14 cellular contexts compared by ENCODE assay signal in genomic region chr4:87502580-87503238, GRCh38. TPM values are rescaled to one million over a fixed set of nuclear protein-coding genes. Genes with fewer than 3 reads are reported as not detected.
A peak's percentile ranks its signal among the peaks of the same experiment; 100 is the strongest.
DNase-seq lines count a peak whose midpoint lies in the region; ATAC-seq and TF ChIP-seq lines count a peak whose summit lies in the region.
"Had no signal": no experiment of that assay in that cellular context is flagged by ENCODE, and none has a peak within 500 bp of the region (broad histone marks: within the 10 kb centered on the region; RNA-seq: fewer than 3 reads in every experiment).

No MANE protein-coding gene starts in this region.

- no TSS peak for BruUV-seq in A673 (replicated peaks; lab: Mats Ljungman, UMichigan)

- TF ChIP-seq EP300 in Ishikawa (IDR thresholded peaks at IDR 0.05; ENCODE audit: borderline replicate concordance), result no peak

- no peak for TF ChIP-seq POLR2A in lower leg skin (IDR thresholded peaks at IDR 0.05)

- H3K4me1 ChIP-seq in A673 (ENCODE audit: insufficient read depth, low read length, poor library complexity, severe bottlenecking) (peaks cover 26% of the 10 kb centered on the region), lung (ENCODE audit: control insufficient read depth in 2 of 2, insufficient read depth in 2 of 2, low read length in 2 of 2) (peaks cover 2 to 4% of the 10 kb centered on the region in 2 donors)
- H3K4me1 ChIP-seq: BLaER1 treated with 17β-estradiol and CSF1 and Interleukin-3, amounts not matched to agents 10 nM and 100 nM had no signal

- POLR2A ChIA-PET in A673 (lab: Charles Lee; ENCODE audit: low non-redundant PET), result no interaction called here

- H3K9me3 ChIP-seq in A673 (ENCODE audit: low read depth, low read length, poor library complexity, severe bottlenecking) (no peaks in the 10 kb centered on the region), lung (ENCODE audit: control insufficient read depth in 2 of 2, insufficient read depth in 1 of 2, low read length in 1 of 2) (no peaks in the 10 kb centered on the region)
- H3K9me3 ChIP-seq: BLaER1 treated with 17β-estradiol and CSF1 and Interleukin-3, amounts not matched to agents 10 nM and 100 nM; HAP-1 had no signal

- intact Hi-C loops in A673 (cut with micrococcal nuclease; ENCODE audit: unreplicated experiment) (no loop called here), lower leg skin (cut with DNase I; ENCODE audit: low total_unique reads) (no loop called here)

- no peak for TF ChIP-seq RAD21 in Ishikawa (IDR thresholded peaks at IDR 0.05; ENCODE audit: low read depth)

- no peaks in the 10 kb centered on the region for H3K36me3 ChIP-seq in A673 (ENCODE audit: insufficient read depth, low read length, poor library complexity, severe bottlenecking)
- peaks cover 0 to 6% of the 10 kb centered on the region in 2 donors for H3K36me3 ChIP-seq in lung (ENCODE audit: control insufficient read depth in 2 of 2, insufficient read depth in 2 of 2, low read length in 2 of 2)
- H3K36me3 ChIP-seq: BLaER1 treated with 17β-estradiol and CSF1 and Interleukin-3, amounts not matched to agents 10 nM and 100 nM; HAP-1 had no signal

- H3K27ac ChIP-seq in A673 (ENCODE audit: low read depth, low read length, poor library complexity, severe bottlenecking) (no peak overlapping the region), lung (ENCODE audit: low read depth in 1 of 2, low read length in 1 of 2) (peak overlapping the region; percentile 14 to 27)
- H3K27ac ChIP-seq: BLaER1 treated with 17β-estradiol and CSF1 and Interleukin-3, amounts not matched to agents 10 nM and 100 nM had no signal

- DNase-seq in A673 (ENCODE audit: low spot score), result peak; percentile 69
- DNase-seq in cerebellum (ENCODE audit: low spot score), result peak; percentile 11
- no peak for DNase-seq in lung (ENCODE audit: low spot score)
- no peak for DNase-seq in GM10266 (ENCODE audit: extremely low spot score)
- no peak for DNase-seq in lower leg skin (ENCODE audit: low spot score in 2 of 2)
- DNase-seq in HuH-7.5 (ENCODE audit: low spot score), result no peak
- DNase-seq: activated CD4-positive, CD25-positive, alpha-beta regulatory T cell; naive thymus-derived CD4-positive, alpha-beta T cell had no signal

- TF ChIP-seq CTCF in A673 (conservative IDR thresholded peaks at IDR 0.05; ENCODE audit: low read depth, low read length) (no peak), lung (IDR thresholded peaks at IDR 0.05; ENCODE audit: control extremely low read depth, extremely low read depth) (no peak), GM10266 (IDR thresholded peaks at IDR 0.05; ENCODE audit: control insufficient read depth, insufficient read depth, low read depth, missing control alignments) (no peak), lower leg skin (IDR thresholded peaks at IDR 0.05) (no peak)

- ATAC-seq in lung (ENCODE audit: insufficient read depth, low FRiP score), result no peak
- no peak for ATAC-seq in HG02759 (IDR thresholded peaks at IDR 0.05; ENCODE audit: unreplicated experiment)
- ATAC-seq: naive thymus-derived CD4-positive, alpha-beta T cell had no signal

- CTCF ChIA-PET in A673 (lab: Charles Lee), result interaction anchor here (0.6 kb wide), 1 partner anchor 335 kb away, joined by 3 read pairs; no protein-coding TSS in a partner anchor

- H3K4me3 ChIP-seq in A673 (ENCODE audit: low read depth, low read length, poor library complexity, severe bottlenecking) (no peak overlapping the region), lung (no peak overlapping the region), lower leg skin (ENCODE audit: low read depth, poor library complexity, severe bottlenecking) (no peak overlapping the region)
- H3K4me3 ChIP-seq: BLaER1 treated with 17β-estradiol and CSF1 and Interleukin-3, amounts not matched to agents 10 nM and 100 nM; HAP-1 had no signal

- H3K27me3 ChIP-seq in A673 (replicated peaks; ENCODE audit: insufficient read depth, low read depth, low read length, poor library complexity) (no peaks in the 10 kb centered on the region), lung (ENCODE audit: control insufficient read depth, insufficient read depth) (no peaks in the 10 kb centered on the region)
- H3K27me3 ChIP-seq: BLaER1 treated with 17β-estradiol and CSF1 and Interleukin-3, amounts not matched to agents 10 nM and 100 nM had no signal

TF ChIP-seq in Ishikawa, 13 proteins besides CTCF, POLR2A, EP300 and RAD21:
- TF ChIP-seq ZBTB7A (IDR thresholded peaks at IDR 0.05; ENCODE audit: low read depth) (no peak), EGR1 (IDR thresholded peaks at IDR 0.05) (no peak), CREB1 (IDR thresholded peaks at IDR 0.05; ENCODE audit: low read depth) (no peak), TEAD4 (IDR thresholded peaks at IDR 0.05) (no peak), TCF12 (IDR thresholded peaks at IDR 0.05; ENCODE audit: low read depth) (no peak), NFIC (IDR thresholded peaks at IDR 0.05) (peak; percentile 66; the same call in 1 of the 2 replicates), REST (IDR thresholded peaks at IDR 0.05; ENCODE audit: low read depth) (no peak)
TF ChIP-seq in Ishikawa: peak in this region for 1.

RNA-seq across cellular contexts. Expression of gene SPARCL1, which starts 26.5 kb away (rescaled TPM):
- total RNA-seq in A673 (2021), result 1.1 and 1.8 TPM in 2 replicates
- total RNA-seq in cerebellum, result 83.3 TPM
- total RNA-seq in lung, result 100 to 1,000 TPM; 294 to 422 TPM
- polyA plus RNA-seq in lung, result 100 to 1,000 TPM in 1 of 2 donors, 10 to 100 TPM in 1; 93.2 to 486 TPM
- total RNA-seq in lower leg skin, result 100 to 1,000 TPM in 2 of 4 donors, 10 to 100 TPM in 2; 66.2 to 259 (median 117) TPM
- total RNA-seq: fibroblast of villous mesenchyme; HT1080; naive thymus-derived CD4-positive, alpha-beta T cell had no signal
- polyA plus RNA-seq: naive thymus-derived CD4-positive, alpha-beta T cell had no signal

Comparison
In these comparisons a context has a peak if more than half of its experiments do, and no peak if none do; other contexts are left out.
1. DNase-seq: peak in A673 (single experiment) and cerebellum (single experiment); none in lung (single experiment), GM10266 (single experiment), lower leg skin (0 of 2) and HuH-7.5 (single experiment).
2. RNA of gene SPARCL1, which starts 26.5 kb away (total RNA-seq): 294 to 422 TPM in lung, 66.2 to 259 TPM in lower leg skin and 83.3 TPM in cerebellum (single experiment); 1.1 to 1.8 TPM in A673; every median in the first group is over 10 times any median in the second.